20 cellular contexts compared by ENCODE assay signal in the genomic region with DNA sequence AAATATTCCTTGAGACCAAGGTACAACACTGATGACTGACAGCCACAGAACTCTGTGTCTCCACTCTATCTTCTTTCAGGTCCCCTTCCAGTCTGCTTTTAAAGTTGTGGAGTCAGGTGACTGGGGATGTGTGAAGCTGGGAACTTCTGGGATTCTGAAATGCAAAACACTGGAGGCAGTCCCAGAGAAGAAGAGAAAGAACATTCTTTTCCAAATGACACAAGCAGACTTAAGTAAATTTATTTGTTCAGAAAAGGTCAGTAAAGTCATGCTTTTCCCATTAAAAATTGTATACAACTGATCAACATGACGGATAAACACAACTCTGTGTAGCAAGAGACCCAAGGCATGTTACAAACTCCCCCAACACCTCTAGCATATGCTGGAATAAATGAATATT.
DNase-seq lines count a peak whose midpoint lies in the region; ATAC-seq and TF ChIP-seq lines count a peak whose summit lies in the region.
"Had no signal": no experiment of that assay in that cellular context is flagged by ENCODE, and none has a peak within 500 bp of the region (broad histone marks: within the 10 kb centered on the region; RNA-seq: fewer than 3 reads in every experiment).

No MANE protein-coding gene starts in this region.

- no peaks in the 10 kb centered on the region for H4K20me1 ChIP-seq in PC-9 (ENCODE audit: insufficient read depth)

- H3K27ac ChIP-seq in PC-9 (peak overlapping the region; percentile 54), esophagus muscularis mucosa (replicated peaks in 1 of 4) (peak overlapping the region; percentile 3 to 64 (median 28)), muscle layer of duodenum (ENCODE audit: low read length) (peak overlapping the region; percentile 21), substantia nigra (ENCODE audit: low read depth, low read length, poor library complexity, severe bottlenecking) (peak overlapping the region; percentile 85)

- no peak overlapping the region for H3K4me3 Mint-ChIP-seq in Caco-2 (ENCODE audit: unreplicated experiment)
- H3K4me3 Mint-ChIP-seq: CD4-positive, alpha-beta memory T cell; HFFc6 had no signal

- DNase-seq in PC-9 (no peak), esophagus muscularis mucosa (ENCODE audit: extremely low spot score) (no peak), substantia nigra (lab: John Stamatoyannopoulos, UW) (no peak), NCI-H187 (lab: John Stamatoyannopoulos, UW) (no peak), Caco-2 (no peak)
- DNase-seq: activated CD4-positive, alpha-beta T cell treated with anti-CD3 and anti-CD28 coated beads for 48 hours; activated naive CD4-positive, alpha-beta T cell treated with anti-CD3 and anti-CD28 coated beads, Interleukin-2, amount 50 U/mL, for 16 hours; activated T-cell treated with anti-CD3 and anti-CD28 coated beads for 4 hours; CD4-positive, alpha-beta memory T cell; cortex of kidney; DMS79; HFFc6; kidney; mucosa of descending colon; NCI-H1436; NCI-H82 had no signal

- POLR2A ChIA-PET in PC-9 (lab: Charles Lee; ENCODE audit: unreplicated experiment) (no interaction called here), Caco-2 (lab: Charles Lee) (interaction anchor here (0.6 kb wide), 1 partner anchor 35 kb away, joined by 4 read pairs; no protein-coding TSS in a partner anchor)

- H3K79me2 ChIP-seq in PC-9 (ENCODE audit: low read depth) = no peaks in the 10 kb centered on the region

- no peaks in the 10 kb centered on the region for H3K36me3 Mint-ChIP-seq in Caco-2 (ENCODE audit: insufficient read depth, unreplicated experiment)
- H3K36me3 Mint-ChIP-seq: CD4-positive, alpha-beta memory T cell had no signal

- WGBS in esophagus muscularis mucosa = 26% methylated on average over 1 of the region's 1 CpG

- H3K4me3 ChIP-seq in PC-9 (no peak overlapping the region), esophagus muscularis mucosa (no peak overlapping the region), muscle layer of duodenum (ENCODE audit: low read depth in 1 of 2, low read length in 2 of 2) (no peak overlapping the region), Caco-2 (ENCODE audit: low read depth, low read length) (no peak overlapping the region)
- H3K4me3 ChIP-seq: mucosa of descending colon had no signal

- no peaks in the 10 kb centered on the region for H3K9me2 ChIP-seq in PC-9 (ENCODE audit: insufficient read depth)

- no peak for TF ChIP-seq EP300 in esophagus muscularis mucosa (IDR thresholded peaks at IDR 0.05)

- no peaks in the 10 kb centered on the region for H3K9me3 ChIP-seq in PC-9 (ENCODE audit: insufficient read depth, low read depth)
- no peaks in the 10 kb centered on the region for H3K9me3 ChIP-seq in esophagus muscularis mucosa
- no peaks in the 10 kb centered on the region for H3K9me3 ChIP-seq in muscle layer of duodenum (ENCODE audit: control insufficient read depth in 1 of 2, low read length in 2 of 2)
- H3K9me3 ChIP-seq in Caco-2 = no peaks in the 10 kb centered on the region
- H3K9me3 ChIP-seq: mucosa of descending colon had no signal

- H3K27me3 ChIP-seq in PC-9 (ENCODE audit: insufficient read depth, low read depth) (no peaks in the 10 kb centered on the region), esophagus muscularis mucosa (no peaks in the 10 kb centered on the region), muscle layer of duodenum (ENCODE audit: low read depth, low read length) (no peaks in the 10 kb centered on the region), Caco-2 (replicated peaks; ENCODE audit: control insufficient read depth, insufficient read depth, low read length) (no peaks in the 10 kb centered on the region)

- H3F3A ChIP-seq in PC-9 (ENCODE audit: insufficient read depth, low read depth) = 0 out of 2 replicates have a peak, but pooled peaks cover 5% of the 10 kb centered on the region

- H3K27ac Mint-ChIP-seq in Caco-2 (ENCODE audit: unreplicated experiment) = no peak overlapping the region
- H3K27ac Mint-ChIP-seq: CD4-positive, alpha-beta memory T cell; HFFc6 had no signal

- ATAC-seq in HG03097 (IDR thresholded peaks at IDR 0.05; ENCODE audit: low FRiP score, unreplicated experiment) (no peak), HG02678 (IDR thresholded peaks at IDR 0.05; ENCODE audit: unreplicated experiment) (no peak)
- ATAC-seq: esophagus mucosa, mucosa of descending colon had no signal

- peak overlapping the region; percentile 49; the same call in 1 of the 2 replicates for H3K4me2 ChIP-seq in PC-9

- intact Hi-C loops in PC-9 (cut with micrococcal nuclease; ENCODE audit: unreplicated experiment) = no loop called here
- intact Hi-C loops in esophagus muscularis mucosa (cut with DNase I) = no loop called here
- intact Hi-C loops in Caco-2 (cut with micrococcal nuclease; ENCODE audit: unreplicated experiment) = no loop called here

- TF ChIP-seq POLR2A in esophagus muscularis mucosa (IDR thresholded peaks at IDR 0.05; ENCODE audit: low read depth) = no peak

- BruUV-seq in PC-9 (replicated peaks; lab: Mats Ljungman, UMichigan) (no TSS peak), Caco-2 (replicated peaks; lab: Mats Ljungman, UMichigan) (no TSS peak)

- CTCF ChIA-PET in PC-9 (lab: Charles Lee) (no interaction called here), Caco-2 (lab: Charles Lee) (no interaction called here)

- H3K36me3 ChIP-seq in PC-9 (ENCODE audit: low read depth) (no peaks in the 10 kb centered on the region), esophagus muscularis mucosa (no peaks in the 10 kb centered on the region), muscle layer of duodenum (ENCODE audit: control insufficient read depth in 1 of 2, insufficient read depth in 2 of 2, low read length in 2 of 2) (no peaks in the 10 kb centered on the region), Caco-2 (ENCODE audit: control insufficient read depth, insufficient read depth, low read length) (no peaks in the 10 kb centered on the region)

- peaks cover 52% of the 10 kb centered on the region for H3K4me1 Mint-ChIP-seq in Caco-2 (ENCODE audit: low read depth, unreplicated experiment)

- H3K9me3 Mint-ChIP-seq in Caco-2 (ENCODE audit: unreplicated experiment) = no peaks in the 10 kb centered on the region
- H3K9me3 Mint-ChIP-seq: CD4-positive, alpha-beta memory T cell; HFFc6 had no signal

- H2AFZ ChIP-seq in PC-9 = no peak overlapping the region

- no peak for TF ChIP-seq CTCF in PC-9 (conservative IDR thresholded peaks at IDR 0.05)
- TF ChIP-seq CTCF in esophagus muscularis mucosa (IDR thresholded peaks at IDR 0.05) = no peak
- no peak for TF ChIP-seq CTCF in Caco-2 (IDR thresholded peaks at IDR 0.05; ENCODE audit: insufficient read depth in 1 of 2, low read depth in 1 of 2, low read length in 1 of 2, severe bottlenecking in 1 of 2, unreplicated experiment in 1 of 2)

- H3K4me1 ChIP-seq in PC-9 (replicated peaks; ENCODE audit: insufficient read depth) (peaks cover 38% of the 10 kb centered on the region), esophagus muscularis mucosa (peaks cover 13 to 45% (median 37%) of the 10 kb centered on the region in 4 donors), muscle layer of duodenum (ENCODE audit: control insufficient read depth in 1 of 2, insufficient read depth in 2 of 2, low read length in 2 of 2) (peaks cover 33 to 42% of the 10 kb centered on the region in 2 donors), Caco-2 (peaks cover 75% of the 10 kb centered on the region)

- no peaks in the 10 kb centered on the region for H3K27me3 Mint-ChIP-seq in Caco-2 (ENCODE audit: insufficient read depth, unreplicated experiment)

Comparison
In these comparisons a context has a peak if more than half of its experiments do, and no peak if none do; other contexts are left out.
1. H3K27ac ChIP-seq: peak in every context shown above with its lines; median percentile 85 in substantia nigra; 54 in PC-9; 28 in esophagus muscularis mucosa; 21 in muscle layer of duodenum.